ENCODE assay signal across 10 cellular contexts in the genomic region with DNA sequence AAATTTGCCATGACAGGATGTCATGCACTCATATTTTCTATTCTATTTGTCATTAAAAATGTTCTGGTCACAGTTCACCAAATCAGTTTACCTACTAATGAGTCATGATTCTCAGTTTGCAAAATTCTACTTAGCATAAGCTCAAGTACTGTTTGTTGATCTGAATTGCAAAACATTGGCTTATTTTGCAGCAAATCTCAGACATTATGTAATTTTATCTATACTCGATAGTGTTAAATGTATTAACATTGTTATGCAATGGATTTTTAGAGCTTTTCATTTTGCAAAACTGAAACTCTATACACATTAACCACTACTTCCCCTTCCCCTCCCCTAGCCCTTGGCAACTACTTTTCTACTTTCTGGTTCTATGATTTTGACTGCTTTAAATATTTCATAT.
A peak's percentile ranks its signal among the peaks of the same experiment; 100 is the strongest.
DNase-seq lines count a peak whose midpoint lies in the region; ATAC-seq, FAIRE-seq and TF ChIP-seq lines count a peak whose summit lies in the region.
"Had no signal": no experiment of that assay in that cellular context is flagged by ENCODE, and none has a peak within 500 bp of the region (broad histone marks: within the 10 kb centered on the region; RNA-seq: fewer than 3 reads in every experiment).

No MANE protein-coding gene starts in this region.

- peak overlapping the region; percentile 44 for H3K27ac ChIP-seq in HL-60 (replicated peaks)
- H3K27ac ChIP-seq: parathyroid adenoma had no signal

- TF ChIP-seq CTCF in GM06990 (IDR thresholded peaks at IDR 0.05; ENCODE audit: insufficient read depth, low read length, poor library complexity, severe bottlenecking) (no peak), HL-60 (IDR thresholded peaks at IDR 0.05; ENCODE audit: insufficient read depth, low read length) (no peak), bronchial epithelial cell (IDR thresholded peaks at IDR 0.05; ENCODE audit: insufficient read depth, low read length, severe bottlenecking) (no peak)

- H3K27me3 ChIP-seq in GM06990 (replicated peaks; ENCODE audit: control insufficient read depth, insufficient read depth, low read length), result no peaks in the 10 kb centered on the region
- no peaks in the 10 kb centered on the region for H3K27me3 ChIP-seq in HL-60 (ENCODE audit: insufficient read depth, poor library complexity, severe bottlenecking)
- H3K27me3 ChIP-seq in bronchial epithelial cell (ENCODE audit: control insufficient read depth, insufficient read depth, low read length), result no peaks in the 10 kb centered on the region

- peak; percentile 72 for ATAC-seq in GM21367 (IDR thresholded peaks at IDR 0.05; ENCODE audit: unreplicated experiment)

- POLR2A ChIA-PET in HEK293T (lab: Yijun Ruan, JAX), result no interaction called here

- FAIRE-seq in bronchial epithelial cell (lab: Jason Lieb, UNC), result no peak

- H3K4me3 ChIP-seq in GM06990 (replicated peaks; ENCODE audit: low read depth, low read length) (no peak overlapping the region), HL-60 (replicated peaks; ENCODE audit: insufficient read depth, low read length) (no peak overlapping the region), bronchial epithelial cell (ENCODE audit: low read depth, low read length) (no peak overlapping the region)

- peak; percentile 32 for DNase-seq in GM06990 (ENCODE audit: extremely low read depth, insufficient read length)
- peak; percentile 46 to 96 for DNase-seq in HL-60 (ENCODE audit: low read depth in 1 of 2, low spot score in 1 of 2)
- DNase-seq in bronchial epithelial cell (ENCODE audit: low read depth), result peak; percentile 32
- no peak for DNase-seq in germinal center (ENCODE audit: low spot score)
- no peak for DNase-seq in HEK293T (ENCODE audit: extremely low spot score)
- no peak for DNase-seq in activated CD4-positive, alpha-beta T cell treated with anti-CD3 and anti-CD28 coated beads, Interleukin-2, amount 50 U/mL, for 1 hour
- no peak for DNase-seq in RKO (ENCODE audit: low spot score)
- DNase-seq: DMS79 treated with DMSO at 0.1 percent for 48 hours had no signal

- H3K36me3 ChIP-seq in GM06990 (ENCODE audit: control insufficient read depth, insufficient read depth, low read length) (no peaks in the 10 kb centered on the region), bronchial epithelial cell (ENCODE audit: control insufficient read depth, insufficient read depth, low read length) (no peaks in the 10 kb centered on the region)

- CTCF ChIA-PET in HEK293T (lab: Yijun Ruan, JAX), result no interaction called here

TF ChIP-seq in HEK293T, 16 proteins besides CTCF, POLR2A, EP300 and RAD21:
- no peak for TF ChIP-seq SP1 (IDR thresholded peaks at IDR 0.05)
- TF ChIP-seq, protein P1, sequence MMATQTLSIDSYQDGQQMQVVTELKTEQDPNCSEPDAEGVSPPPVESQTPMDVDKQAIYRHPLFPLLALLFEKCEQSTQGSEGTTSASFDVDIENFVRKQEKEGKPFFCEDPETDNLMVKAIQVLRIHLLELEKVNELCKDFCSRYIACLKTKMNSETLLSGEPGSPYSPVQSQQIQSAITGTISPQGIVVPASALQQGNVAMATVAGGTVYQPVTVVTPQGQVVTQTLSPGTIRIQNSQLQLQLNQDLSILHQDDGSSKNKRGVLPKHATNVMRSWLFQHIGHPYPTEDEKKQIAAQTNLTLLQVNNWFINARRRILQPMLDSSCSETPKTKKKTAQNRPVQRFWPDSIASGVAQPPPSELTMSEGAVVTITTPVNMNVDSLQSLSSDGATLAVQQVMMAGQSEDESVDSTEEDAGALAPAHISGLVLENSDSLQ (IDR thresholded peaks at IDR 0.05), result no peak
- TF ChIP-seq BHLHE40 (IDR thresholded peaks at IDR 0.05; ENCODE audit: borderline replicate concordance), result no peak
- TF ChIP-seq FOXK2 (IDR thresholded peaks at IDR 0.05), result no peak
- no peak for TF ChIP-seq FOXM1 (IDR thresholded peaks at IDR 0.05; ENCODE audit: borderline replicate concordance)

Comparison
In these comparisons a context has a peak if more than half of its experiments do, and no peak if none do; other contexts are left out.
1. DNase-seq: peak in GM06990 (single experiment), HL-60 (2 of 2) and bronchial epithelial cell (single experiment); none in germinal center (single experiment), HEK293T (single experiment), activated CD4-positive, alpha-beta T cell treated with anti-CD3 and anti-CD28 coated beads, Interleukin-2, amount 50 U/mL, for 1 hour (single experiment) and RKO (single experiment).